ENCODE assay signal across 11 cellular contexts in the genomic region with DNA sequence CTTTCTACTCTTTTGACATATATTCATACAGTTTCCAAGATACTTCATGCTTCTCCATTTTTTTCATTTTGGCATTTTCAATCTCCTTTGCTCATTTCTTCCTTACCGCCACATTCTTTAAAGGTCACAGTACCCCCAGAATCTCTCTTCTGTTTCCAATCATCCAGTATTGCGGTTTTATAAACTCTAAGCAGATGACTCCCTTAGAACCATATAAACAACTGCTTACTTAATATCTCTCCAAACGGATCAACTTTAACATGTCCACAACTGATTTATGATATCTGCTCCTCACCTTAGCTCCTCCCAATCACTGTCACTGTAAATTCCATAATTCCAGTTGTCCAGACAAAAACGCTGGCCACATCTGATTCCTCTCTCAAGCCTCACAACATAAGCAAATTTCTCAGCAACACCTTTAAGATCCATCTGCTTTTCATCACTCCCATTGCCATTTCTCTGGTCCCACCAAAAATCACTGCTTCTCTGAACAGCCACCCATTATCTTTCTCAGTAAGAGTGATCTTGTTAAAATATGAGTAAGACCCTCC. TPM values are rescaled to one million over a fixed set of nuclear protein-coding genes. Genes with fewer than 3 reads are reported as not detected.
DNase-seq lines count a peak whose midpoint lies in the region; ATAC-seq and TF ChIP-seq lines count a peak whose summit lies in the region.
"Had no signal": no experiment of that assay in that cellular context is flagged by ENCODE, and none has a peak within 500 bp of the region (broad histone marks: within the 10 kb centered on the region; RNA-seq: fewer than 3 reads in every experiment).

No MANE protein-coding gene starts in this region.

- no peak overlapping the region for H2AFZ ChIP-seq in osteoblast (ENCODE audit: low read length)

- no peaks in the 10 kb centered on the region for H3K27me3 ChIP-seq in osteoblast (ENCODE audit: insufficient read depth, low read length)

- peaks cover 82% of the 10 kb centered on the region for H3K36me3 ChIP-seq in osteoblast (ENCODE audit: insufficient read depth, low read length)

- no peak overlapping the region for H3K4me3 ChIP-seq in osteoblast (ENCODE audit: insufficient read depth, low read length)

- H3K4me1 ChIP-seq in osteoblast (ENCODE audit: insufficient read depth, low read length): peaks cover 48% of the 10 kb centered on the region

- H3K36me3 Mint-ChIP-seq in Calu3 (ENCODE audit: insufficient read depth, unreplicated experiment): peaks cover 93% of the 10 kb centered on the region
- peaks cover 8% of the 10 kb centered on the region for H3K36me3 Mint-ChIP-seq in IgD-negative memory B cell
- peaks cover 38% of the 10 kb centered on the region for H3K36me3 Mint-ChIP-seq in chondrocyte (ENCODE audit: low read depth)

- H3K27me3 Mint-ChIP-seq in Calu3 (ENCODE audit: unreplicated experiment) (no peaks in the 10 kb centered on the region), IgD-negative memory B cell (no peaks in the 10 kb centered on the region), chondrocyte (ENCODE audit: low read depth) (no peaks in the 10 kb centered on the region)

- peak overlapping the region; percentile 31 for H3K4me3 Mint-ChIP-seq in Calu3 (ENCODE audit: low read depth, unreplicated experiment)
- H3K4me3 Mint-ChIP-seq in IgD-negative memory B cell: peak overlapping the region in 1 of 4 donors; percentile 51
- no peak overlapping the region for H3K4me3 Mint-ChIP-seq in chondrocyte (ENCODE audit: unreplicated experiment)

- TF ChIP-seq CTCF in Calu3 (IDR thresholded peaks at IDR 0.05; ENCODE audit: unreplicated experiment) (no peak), chondrocyte (IDR thresholded peaks at IDR 0.05) (no peak), osteoblast (IDR thresholded peaks at IDR 0.05; ENCODE audit: extremely low read depth, low read depth, low read length) (no peak)

- no TSS peak for BruUV-seq in Calu3 (replicated peaks; lab: Mats Ljungman, UMichigan)

- CTCF ChIA-PET in Calu3 (lab: Charles Lee): no interaction called here

- H3K4me1 Mint-ChIP-seq in Calu3 (ENCODE audit: low read depth, unreplicated experiment) (peaks cover 35% of the 10 kb centered on the region), IgD-negative memory B cell (peaks cover 43 to 48% (median 44%) of the 10 kb centered on the region in 3 donors), chondrocyte (ENCODE audit: low read depth) (peaks cover 80% of the 10 kb centered on the region)

- H3K27ac Mint-ChIP-seq in Calu3 (ENCODE audit: unreplicated experiment): peak overlapping the region; percentile 21
- H3K27ac Mint-ChIP-seq in IgD-negative memory B cell: peak overlapping the region in 2 of 3 donors; percentile 54 to 66
- peak overlapping the region; percentile 96 for H3K27ac Mint-ChIP-seq in chondrocyte (ENCODE audit: unreplicated experiment)

- no peaks in the 10 kb centered on the region for H3K9me3 Mint-ChIP-seq in Calu3 (ENCODE audit: low read depth, unreplicated experiment)
- H3K9me3 Mint-ChIP-seq in IgD-negative memory B cell: no peaks in the 10 kb centered on the region
- no peaks in the 10 kb centered on the region for H3K9me3 Mint-ChIP-seq in chondrocyte (ENCODE audit: low read depth)

- peaks cover 99% of the 10 kb centered on the region for H3K79me2 ChIP-seq in osteoblast (ENCODE audit: insufficient read depth, low read length)

- no peak overlapping the region for H3K4me2 ChIP-seq in osteoblast (ENCODE audit: insufficient read depth, low read length)

- ATAC-seq in GM19452 (IDR thresholded peaks at IDR 0.05; ENCODE audit: unreplicated experiment) (no peak), HG03439 (IDR thresholded peaks at IDR 0.05; ENCODE audit: unreplicated experiment) (no peak)

- H3K27ac ChIP-seq in osteoblast (ENCODE audit: low read depth, low read length): peak overlapping the region; percentile 80

- no peaks in the 10 kb centered on the region for H3K9me3 ChIP-seq in osteoblast (ENCODE audit: low read depth, low read length)

- DNase-seq in Calu3 (no peak), chondrocyte (ENCODE audit: low spot score) (no peak), osteoblast (ENCODE audit: insufficient read length, low spot score, missing footprints) (no peak), G401 (ENCODE audit: low spot score) (no peak)
- DNase-seq: activated CD4-positive, alpha-beta T cell treated with anti-CD3 and anti-CD28 coated beads, Interleukin-2, amount 50 U/mL, for 48 hours; DND-41; NCI-H1092; NCI-H524 treated with DMSO at 0.1 percent for 48 hours had no signal

- in situ Hi-C loops in G401 (cut with HindIII; ENCODE audit: low sequenced_read_pairs): no loop called here

- H4K20me1 ChIP-seq in osteoblast (ENCODE audit: insufficient read depth, low read length): peaks cover 88% of the 10 kb centered on the region

- intact Hi-C loops in Calu3 (cut with micrococcal nuclease; ENCODE audit: unreplicated experiment): no loop called here

RNA-seq across cellular contexts. Expression of gene HNRNPC, which starts 49.6 kb away (rescaled TPM):
- 472 and 476 TPM in 2 replicates for total RNA-seq in Calu3 (2022)
- 741 TPM for polyA plus RNA-seq in IgD-negative memory B cell
- total RNA-seq in chondrocyte: 286 to 352 TPM (median 291 TPM) in 3 replicates
- 402 and 446 TPM in 2 replicates for total RNA-seq in osteoblast
- total RNA-seq in G401 (2014; rRNA removed; shearing (Covaris generic)): 1,370 and 1,766 TPM in 2 replicates

Comparison
In these comparisons a context has a peak if more than half of its experiments do, and no peak if none do; other contexts are left out.
1. H3K27ac Mint-ChIP-seq: peak in every context shown above with its lines; median percentile 96 in chondrocyte; 60 in IgD-negative memory B cell; 21 in Calu3.